1 cellular context compared by ENCODE assay signal in genomic region chr14:75063491-75064204, GRCh38.
A peak's percentile ranks its signal among the peaks of the same experiment; 100 is the strongest.
TF ChIP-seq lines count a peak whose summit lies in the region.

Gene ACYP1 (minus strand): TSS chr14:75064024. CDS start chr14:75063553, 471 bp downstream.

TF ChIP-seq in GM12878, 131 proteins besides CTCF, POLR2A, EP300 and RAD21 (continued from another document):
- TF ChIP-seq, protein P1, sequence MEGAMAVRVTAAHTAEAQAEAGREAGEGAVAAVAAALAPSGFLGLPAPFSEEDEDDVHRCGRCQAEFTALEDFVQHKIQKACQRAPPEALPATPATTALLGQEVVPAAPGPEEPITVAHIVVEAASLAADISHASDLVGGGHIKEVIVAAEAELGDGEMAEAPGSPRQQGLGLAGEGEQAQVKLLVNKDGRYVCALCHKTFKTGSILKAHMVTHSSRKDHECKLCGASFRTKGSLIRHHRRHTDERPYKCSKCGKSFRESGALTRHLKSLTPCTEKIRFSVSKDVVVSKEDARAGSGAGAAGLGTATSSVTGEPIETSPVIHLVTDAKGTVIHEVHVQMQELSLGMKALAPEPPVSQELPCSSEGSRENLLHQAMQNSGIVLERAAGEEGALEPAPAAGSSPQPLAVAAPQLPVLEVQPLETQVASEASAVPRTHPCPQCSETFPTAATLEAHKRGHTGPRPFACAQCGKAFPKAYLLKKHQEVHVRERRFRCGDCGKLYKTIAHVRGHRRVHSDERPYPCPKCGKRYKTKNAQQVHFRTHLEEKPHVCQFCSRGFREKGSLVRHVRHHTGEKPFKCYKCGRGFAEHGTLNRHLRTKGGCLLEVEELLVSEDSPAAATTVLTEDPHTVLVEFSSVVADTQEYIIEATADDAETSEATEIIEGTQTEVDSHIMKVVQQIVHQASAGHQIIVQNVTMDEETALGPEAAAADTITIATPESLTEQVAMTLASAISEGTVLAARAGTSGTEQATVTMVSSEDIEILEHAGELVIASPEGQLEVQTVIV (IDR thresholded peaks at IDR 0.05; ENCODE audit: borderline replicate concordance, partially characterized antibody) = peak; percentile 75
- TF ChIP-seq MXI1 (IDR thresholded peaks at IDR 0.05; ENCODE audit: low read depth, low read length) = peak; percentile 79; the same call in 1 of the 2 replicates
- TF ChIP-seq IRF4 (IDR thresholded peaks at IDR 0.05; ENCODE audit: low read depth, low read length) = no peak
- TF ChIP-seq YY1 (IDR thresholded peaks at IDR 0.05; ENCODE audit: low read depth, low read length) = 0 out of 2 replicates have a peak, but pooled peaks have one; percentile 31
- no peak for TF ChIP-seq TCF7 (IDR thresholded peaks at IDR 0.05; ENCODE audit: borderline replicate concordance)
- TF ChIP-seq CBX5 (IDR thresholded peaks at IDR 0.05; ENCODE audit: low read depth) = no peak
- peak; percentile 70 for TF ChIP-seq GABPA (IDR thresholded peaks at IDR 0.05; ENCODE audit: low read depth)
- TF ChIP-seq ZZZ3 (IDR thresholded peaks at IDR 0.05; ENCODE audit: control insufficient read depth, insufficient read length, low read depth) = no peak
- peak; percentile 53 for TF ChIP-seq MAX (IDR thresholded peaks at IDR 0.05; ENCODE audit: low read depth, low read length)
